1 cellular context compared by ENCODE assay signal in the genomic region with DNA sequence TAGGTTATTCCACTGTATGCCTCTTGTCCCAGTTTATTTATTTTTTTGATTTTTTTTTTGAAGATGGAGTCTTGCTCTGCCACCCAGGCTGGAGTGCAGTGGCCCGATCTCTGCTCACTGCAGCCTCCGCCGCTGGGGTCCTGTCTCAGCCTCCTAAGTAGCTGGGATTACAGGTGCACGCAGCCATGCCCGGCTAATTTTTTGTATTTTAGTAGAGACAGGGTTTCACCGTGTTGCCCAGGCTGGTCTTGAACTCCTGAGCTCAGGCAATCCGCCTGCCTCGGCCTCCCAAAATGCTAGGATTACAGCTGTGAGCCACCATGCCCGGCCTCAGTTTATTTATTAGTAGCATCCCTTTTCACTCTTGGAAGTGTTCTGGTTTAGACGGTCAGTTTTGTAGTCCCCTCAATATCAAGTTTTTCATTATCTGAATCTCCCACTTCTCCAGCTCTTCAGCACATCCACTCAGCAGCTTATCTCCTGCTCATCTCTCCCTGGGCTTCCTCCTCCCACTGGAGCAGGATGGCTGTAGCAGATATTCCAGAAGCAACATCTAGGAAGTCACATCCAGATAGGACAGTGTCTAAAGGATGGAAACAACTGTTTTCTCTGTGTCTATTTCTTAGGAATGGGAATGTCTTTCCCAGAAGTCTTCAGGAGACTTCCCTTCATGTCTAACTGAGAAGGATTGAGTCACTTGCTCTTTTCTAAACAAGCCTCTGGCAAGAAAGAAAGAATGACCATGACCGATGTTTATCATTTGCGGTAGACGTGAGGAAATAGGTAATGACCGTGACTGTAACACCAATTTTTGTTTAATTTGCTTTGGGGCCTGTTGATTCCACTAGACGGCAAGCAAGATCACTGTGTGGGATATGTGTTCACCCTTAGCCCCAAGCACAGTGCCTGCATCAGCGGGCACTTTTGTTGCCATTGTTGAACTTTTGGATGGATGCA.
TF ChIP-seq lines count a peak whose summit lies in the region.

No MANE protein-coding gene starts in this region.

TF ChIP-seq in SK-N-SH, 30 proteins besides CTCF, POLR2A, EP300 and RAD21:
- no peak for TF ChIP-seq GATA2 (CRISPR knock-in tag; IDR thresholded peaks at IDR 0.05)
- TF ChIP-seq, protein P1, sequence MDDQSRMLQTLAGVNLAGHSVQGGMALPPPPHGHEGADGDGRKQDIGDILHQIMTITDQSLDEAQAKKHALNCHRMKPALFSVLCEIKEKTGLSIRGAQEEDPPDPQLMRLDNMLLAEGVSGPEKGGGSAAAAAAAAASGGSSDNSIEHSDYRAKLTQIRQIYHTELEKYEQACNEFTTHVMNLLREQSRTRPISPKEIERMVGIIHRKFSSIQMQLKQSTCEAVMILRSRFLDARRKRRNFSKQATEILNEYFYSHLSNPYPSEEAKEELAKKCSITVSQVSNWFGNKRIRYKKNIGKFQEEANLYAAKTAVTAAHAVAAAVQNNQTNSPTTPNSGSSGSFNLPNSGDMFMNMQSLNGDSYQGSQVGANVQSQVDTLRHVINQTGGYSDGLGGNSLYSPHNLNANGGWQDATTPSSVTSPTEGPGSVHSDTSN (IDR thresholded peaks at IDR 0.05) = no peak
- TF ChIP-seq, protein P2, sequence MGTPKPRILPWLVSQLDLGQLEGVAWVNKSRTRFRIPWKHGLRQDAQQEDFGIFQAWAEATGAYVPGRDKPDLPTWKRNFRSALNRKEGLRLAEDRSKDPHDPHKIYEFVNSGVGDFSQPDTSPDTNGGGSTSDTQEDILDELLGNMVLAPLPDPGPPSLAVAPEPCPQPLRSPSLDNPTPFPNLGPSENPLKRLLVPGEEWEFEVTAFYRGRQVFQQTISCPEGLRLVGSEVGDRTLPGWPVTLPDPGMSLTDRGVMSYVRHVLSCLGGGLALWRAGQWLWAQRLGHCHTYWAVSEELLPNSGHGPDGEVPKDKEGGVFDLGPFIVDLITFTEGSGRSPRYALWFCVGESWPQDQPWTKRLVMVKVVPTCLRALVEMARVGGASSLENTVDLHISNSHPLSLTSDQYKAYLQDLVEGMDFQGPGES (IDR thresholded peaks at IDR 0.05; ENCODE audit: low read depth, low read length) = no peak
- TF ChIP-seq SMC3 (IDR thresholded peaks at IDR 0.05; ENCODE audit: low read depth, low read length) = no peak
- no peak for TF ChIP-seq SIN3A (IDR thresholded peaks at IDR 0.05; ENCODE audit: borderline replicate concordance, low read depth, low read length)
- TF ChIP-seq JUND (IDR thresholded peaks at IDR 0.05) = no peak
- TF ChIP-seq TCF12 (IDR thresholded peaks at IDR 0.05) = no peak
- TF ChIP-seq, protein P3, sequence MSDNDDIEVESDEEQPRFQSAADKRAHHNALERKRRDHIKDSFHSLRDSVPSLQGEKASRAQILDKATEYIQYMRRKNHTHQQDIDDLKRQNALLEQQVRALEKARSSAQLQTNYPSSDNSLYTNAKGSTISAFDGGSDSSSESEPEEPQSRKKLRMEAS (IDR thresholded peaks at IDR 0.05; ENCODE audit: low read depth) = no peak
- TF ChIP-seq RXRA (IDR thresholded peaks at IDR 0.05; ENCODE audit: borderline replicate concordance, low read depth) = no peak
- TF ChIP-seq RCOR1 (IDR thresholded peaks at IDR 0.05; ENCODE audit: low read length) = no peak
- no peak for TF ChIP-seq TAF1 (IDR thresholded peaks at IDR 0.05; ENCODE audit: borderline replicate concordance, low read depth, low read length)
- no peak for TF ChIP-seq MEF2A (IDR thresholded peaks at IDR 0.05; ENCODE audit: borderline replicate concordance, low read depth)
- TF ChIP-seq, protein P4, sequence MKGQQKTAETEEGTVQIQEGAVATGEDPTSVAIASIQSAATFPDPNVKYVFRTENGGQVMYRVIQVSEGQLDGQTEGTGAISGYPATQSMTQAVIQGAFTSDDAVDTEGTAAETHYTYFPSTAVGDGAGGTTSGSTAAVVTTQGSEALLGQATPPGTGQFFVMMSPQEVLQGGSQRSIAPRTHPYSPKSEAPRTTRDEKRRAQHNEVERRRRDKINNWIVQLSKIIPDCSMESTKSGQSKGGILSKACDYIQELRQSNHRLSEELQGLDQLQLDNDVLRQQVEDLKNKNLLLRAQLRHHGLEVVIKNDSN (IDR thresholded peaks at IDR 0.05; ENCODE audit: borderline replicate concordance, low read depth) = no peak
- TF ChIP-seq, protein P5, sequence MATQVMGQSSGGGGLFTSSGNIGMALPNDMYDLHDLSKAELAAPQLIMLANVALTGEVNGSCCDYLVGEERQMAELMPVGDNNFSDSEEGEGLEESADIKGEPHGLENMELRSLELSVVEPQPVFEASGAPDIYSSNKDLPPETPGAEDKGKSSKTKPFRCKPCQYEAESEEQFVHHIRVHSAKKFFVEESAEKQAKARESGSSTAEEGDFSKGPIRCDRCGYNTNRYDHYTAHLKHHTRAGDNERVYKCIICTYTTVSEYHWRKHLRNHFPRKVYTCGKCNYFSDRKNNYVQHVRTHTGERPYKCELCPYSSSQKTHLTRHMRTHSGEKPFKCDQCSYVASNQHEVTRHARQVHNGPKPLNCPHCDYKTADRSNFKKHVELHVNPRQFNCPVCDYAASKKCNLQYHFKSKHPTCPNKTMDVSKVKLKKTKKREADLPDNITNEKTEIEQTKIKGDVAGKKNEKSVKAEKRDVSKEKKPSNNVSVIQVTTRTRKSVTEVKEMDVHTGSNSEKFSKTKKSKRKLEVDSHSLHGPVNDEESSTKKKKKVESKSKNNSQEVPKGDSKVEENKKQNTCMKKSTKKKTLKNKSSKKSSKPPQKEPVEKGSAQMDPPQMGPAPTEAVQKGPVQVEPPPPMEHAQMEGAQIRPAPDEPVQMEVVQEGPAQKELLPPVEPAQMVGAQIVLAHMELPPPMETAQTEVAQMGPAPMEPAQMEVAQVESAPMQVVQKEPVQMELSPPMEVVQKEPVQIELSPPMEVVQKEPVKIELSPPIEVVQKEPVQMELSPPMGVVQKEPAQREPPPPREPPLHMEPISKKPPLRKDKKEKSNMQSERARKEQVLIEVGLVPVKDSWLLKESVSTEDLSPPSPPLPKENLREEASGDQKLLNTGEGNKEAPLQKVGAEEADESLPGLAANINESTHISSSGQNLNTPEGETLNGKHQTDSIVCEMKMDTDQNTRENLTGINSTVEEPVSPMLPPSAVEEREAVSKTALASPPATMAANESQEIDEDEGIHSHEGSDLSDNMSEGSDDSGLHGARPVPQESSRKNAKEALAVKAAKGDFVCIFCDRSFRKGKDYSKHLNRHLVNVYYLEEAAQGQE (IDR thresholded peaks at IDR 0.05; ENCODE audit: low read depth, low read length) = no peak
